1 cellular context compared by ENCODE assay signal in the genomic region with DNA sequence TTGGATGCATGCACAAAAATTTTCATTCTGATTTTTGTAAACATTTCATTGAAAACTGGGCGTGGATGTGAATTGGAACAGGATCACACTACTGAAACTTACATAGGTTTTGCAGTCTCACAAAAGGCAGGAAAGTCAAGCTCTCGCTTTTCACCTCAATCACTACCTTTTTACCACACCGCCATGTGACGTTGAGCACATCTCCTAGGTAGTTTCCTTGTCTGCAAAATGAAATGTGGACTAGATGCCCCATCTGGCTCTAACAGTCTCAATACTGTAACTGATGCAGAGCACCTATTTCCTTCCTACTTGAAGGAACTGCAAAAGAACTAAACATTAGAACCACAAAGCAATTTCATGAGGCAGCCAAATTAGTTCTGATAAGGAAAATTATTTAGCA.
TF ChIP-seq lines count a peak whose summit lies in the region.

No MANE protein-coding gene starts in this region.

TF ChIP-seq in K562, 482 proteins besides CTCF, POLR2A, EP300 and RAD21:
- TF ChIP-seq KDM1A (IDR thresholded peaks at IDR 0.05) (no peak), ESRRA (IDR thresholded peaks at IDR 0.05; ENCODE audit: borderline replicate concordance, low read depth) (no peak), ZFP91 (CRISPR knock-in tag; IDR thresholded peaks at IDR 0.05) (no peak), ZNF699 (CRISPR knock-in tag; IDR thresholded peaks at IDR 0.05; ENCODE audit: insufficient replicate concordance) (no peak), THAP12 (CRISPR knock-in tag; IDR thresholded peaks at IDR 0.05) (no peak), KLF1 (tag; IDR thresholded peaks at IDR 0.05) (no peak), TCF15 (CRISPR knock-in tag; IDR thresholded peaks at IDR 0.05) (no peak), ZNF41 (CRISPR knock-in tag; conservative IDR thresholded peaks at IDR 0.05) (no peak), ELF2 (CRISPR knock-in tag; IDR thresholded peaks at IDR 0.05) (no peak), ZSCAN32 (CRISPR knock-in tag; IDR thresholded peaks at IDR 0.05) (no peak), JUN (IDR thresholded peaks at IDR 0.05; ENCODE audit: borderline replicate concordance, low read depth, low read length) (no peak), JUN (CRISPR knock-in tag; IDR thresholded peaks at IDR 0.05; ENCODE audit: borderline replicate concordance) (no peak), NFXL1 (CRISPR knock-in tag; IDR thresholded peaks at IDR 0.05) (no peak)
- TF ChIP-seq, protein P1, sequence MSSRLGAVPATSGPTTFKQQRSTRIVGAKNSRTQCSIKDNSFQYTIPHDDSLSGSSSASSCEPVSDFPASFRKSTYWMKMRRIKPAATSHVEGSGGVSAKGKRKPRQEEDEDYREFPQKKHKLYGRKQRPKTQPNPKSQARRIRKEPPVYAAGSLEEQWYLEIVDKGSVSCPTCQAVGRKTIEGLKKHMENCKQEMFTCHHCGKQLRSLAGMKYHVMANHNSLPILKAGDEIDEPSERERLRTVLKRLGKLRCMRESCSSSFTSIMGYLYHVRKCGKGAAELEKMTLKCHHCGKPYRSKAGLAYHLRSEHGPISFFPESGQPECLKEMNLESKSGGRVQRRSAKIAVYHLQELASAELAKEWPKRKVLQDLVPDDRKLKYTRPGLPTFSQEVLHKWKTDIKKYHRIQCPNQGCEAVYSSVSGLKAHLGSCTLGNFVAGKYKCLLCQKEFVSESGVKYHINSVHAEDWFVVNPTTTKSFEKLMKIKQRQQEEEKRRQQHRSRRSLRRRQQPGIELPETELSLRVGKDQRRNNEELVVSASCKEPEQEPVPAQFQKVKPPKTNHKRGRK (tag; IDR thresholded peaks at IDR 0.05), result no peak
